Comparison of ENCODE assay signal across 1 cellular context in genomic region chr6:151240036-151240685, GRCh38.
TF ChIP-seq lines count a peak whose summit lies in the region.

No MANE protein-coding gene starts in this region.

TF ChIP-seq in H1, 55 proteins besides CTCF, POLR2A, EP300 and RAD21 (continued from another document):
- TF ChIP-seq CHD7 (IDR thresholded peaks at IDR 0.05; ENCODE audit: insufficient replicate concordance, low read length), result no peak
- peak; percentile 51; the same call in 1 of the 2 replicates for TF ChIP-seq SP1 (IDR thresholded peaks at IDR 0.05; ENCODE audit: low read depth, low read length)
- TF ChIP-seq FOSL1 (IDR thresholded peaks at IDR 0.05; ENCODE audit: insufficient read depth, low read depth, low read length), result no peak
- 0 out of 2 replicates have a peak, but pooled peaks have one; percentile 51 for TF ChIP-seq GABPA (IDR thresholded peaks at IDR 0.05; ENCODE audit: borderline replicate concordance, insufficient read depth, low read length)
- peak; percentile 81 for TF ChIP-seq RBBP5 (IDR thresholded peaks at IDR 0.05; ENCODE audit: borderline replicate concordance, low read depth, low read length)
- no peak for TF ChIP-seq RNF2 (IDR thresholded peaks at IDR 0.05; ENCODE audit: borderline replicate concordance, low read depth, low read length, missing control alignments, poor library complexity, severe bottlenecking)
- TF ChIP-seq TBP (IDR thresholded peaks at IDR 0.05; ENCODE audit: low read depth, low read length), result peak; percentile 96
- peak; percentile 55; the same call in 1 of the 2 replicates for TF ChIP-seq PHF8 (conservative IDR thresholded peaks at IDR 0.05; ENCODE audit: low read depth, low read length)
- peak; percentile 64 for TF ChIP-seq E2F6 (IDR thresholded peaks at IDR 0.05)
- TF ChIP-seq CHD2 (IDR thresholded peaks at IDR 0.05; ENCODE audit: low read length), result no peak
- 0 out of 4 replicates have a peak, but pooled peaks of 1 of the 2 experiments have one; percentile 64 for TF ChIP-seq SIN3A (conservative IDR thresholded peaks at IDR 0.05 in 1 of 2, IDR thresholded peaks at IDR 0.05 in 1 of 2; ENCODE audit: low read depth in 1 of 2, low read length in 2 of 2)
- TF ChIP-seq TAF7 (optimal IDR thresholded peaks at IDR 0.05; ENCODE audit: borderline replicate concordance, low read depth, low read length), result peak; percentile 92
- 0 out of 2 replicates have a peak, but pooled peaks have one; percentile 31 for TF ChIP-seq ATF3 (IDR thresholded peaks at IDR 0.05; ENCODE audit: insufficient read depth, low read depth, low read length)
- TF ChIP-seq CBX8 (IDR thresholded peaks at IDR 0.05; ENCODE audit: borderline replicate concordance, low read depth, low read length), result no peak
- no peak for TF ChIP-seq BCL11A (IDR thresholded peaks at IDR 0.05; ENCODE audit: low read depth in 2 of 2, low read length in 2 of 2)
- TF ChIP-seq RFX5 (IDR thresholded peaks at IDR 0.05; ENCODE audit: borderline replicate concordance, low read depth, low read length), result no peak
- TF ChIP-seq GTF2F1 (IDR thresholded peaks at IDR 0.05; ENCODE audit: borderline replicate concordance, low read depth, low read length), result 0 out of 2 replicates have a peak, but pooled peaks have one; percentile 77
- TF ChIP-seq ZNF274 (IDR thresholded peaks at IDR 0.05; ENCODE audit: borderline replicate concordance, extremely low read depth, low read length), result no peak
- no peak for TF ChIP-seq ATF2 (IDR thresholded peaks at IDR 0.05; ENCODE audit: low read length)
- peak; percentile 91 for TF ChIP-seq POLR2AphosphoS5 (IDR thresholded peaks at IDR 0.05; ENCODE audit: low read depth, low read length)
- no peak for TF ChIP-seq CTBP2 (IDR thresholded peaks at IDR 0.05; ENCODE audit: borderline replicate concordance, insufficient read depth, insufficient read length, low read length)
- TF ChIP-seq KDM4A (IDR thresholded peaks at IDR 0.05; ENCODE audit: low read depth, low read length, severe bottlenecking), result peak; percentile 39
- no peak for TF ChIP-seq SUZ12 (IDR thresholded peaks at IDR 0.05; ENCODE audit: low read length)
- TF ChIP-seq SIX5 (IDR thresholded peaks at IDR 0.05; ENCODE audit: low read depth, low read length), result no peak
- TF ChIP-seq EGR1 (IDR thresholded peaks at IDR 0.05; ENCODE audit: borderline replicate concordance, low read depth, low read length), result 0 out of 2 replicates have a peak, but pooled peaks have one; percentile 23
- no peak for TF ChIP-seq KDM5A (IDR thresholded peaks at IDR 0.05; ENCODE audit: low read length)
- peak; percentile 25 for TF ChIP-seq NANOG (IDR thresholded peaks at IDR 0.05; ENCODE audit: insufficient read depth, low read depth, low read length, poor library complexity, severe bottlenecking)
- TF ChIP-seq TAF1 (IDR thresholded peaks at IDR 0.05; ENCODE audit: low read depth, low read length), result peak; percentile 95
- TF ChIP-seq MAX (IDR thresholded peaks at IDR 0.05), result peak; percentile 63
- TF ChIP-seq HDAC2 (IDR thresholded peaks at IDR 0.05; ENCODE audit: borderline replicate concordance in 1 of 2, low read depth in 2 of 2, low read length in 2 of 2), result no peak
- no peak for TF ChIP-seq JUND (IDR thresholded peaks at IDR 0.05; ENCODE audit: low read length)
- TF ChIP-seq TCF12 (IDR thresholded peaks at IDR 0.05; ENCODE audit: low read depth, low read length), result 0 out of 2 replicates have a peak, but pooled peaks have one; percentile 46
